ENCODE assay signal across 8 cellular contexts in genomic region chr5:90802695-90803317, GRCh38.
DNase-seq lines count a peak whose midpoint lies in the region; ATAC-seq, FAIRE-seq and TF ChIP-seq lines count a peak whose summit lies in the region.

No MANE protein-coding gene starts in this region.

- ATAC-seq in GM18511 (IDR thresholded peaks at IDR 0.05; ENCODE audit: unreplicated experiment) (peak; percentile 91), HG02981 (IDR thresholded peaks at IDR 0.05; ENCODE audit: unreplicated experiment) (peak; percentile 91), mucosa of descending colon (peak; percentile 73)

- intact Hi-C loops in mucosa of descending colon (cut with DNase I, micrococcal nuclease), result no loop called here
- intact Hi-C loops in activated T-helper 1 cell treated with anti-CD3 and anti-CD28 coated beads, Interleukin-12 subunit alpha, Interleukin-12 subunit beta, Interleukin-2, Interleukin-4 antibody, amounts not matched to agents 30 ng/mL and 10 ng/mL and 1 ng/mL, durations not matched to agents 14 hours and 24 hours and 36 hours (cut with micrococcal nuclease), result loop anchor here (1.0 kb wide), 1 partner anchor 616 kb away; no protein-coding TSS in a partner anchor

- no peaks in the 10 kb centered on the region for H3K36me3 ChIP-seq in mucosa of descending colon (ENCODE audit: low read depth)

- no peak overlapping the region for H3K4me3 ChIP-seq in mucosa of descending colon

- no peak for FAIRE-seq in D721Med (lab: Jason Lieb, UNC)

- H3K4me1 ChIP-seq in mucosa of descending colon (ENCODE audit: low read depth), result no peaks in the 10 kb centered on the region

- H3K9me3 ChIP-seq in mucosa of descending colon, result no peaks in the 10 kb centered on the region

- peaks cover 24% of the 10 kb centered on the region for H3K9me3 Mint-ChIP-seq in chondrocyte (ENCODE audit: low read depth)
- H3K9me3 Mint-ChIP-seq in activated T-helper 1 cell treated with anti-CD3 and anti-CD28 coated beads, Interleukin-12 subunit alpha, Interleukin-12 subunit beta, Interleukin-2, Interleukin-4 antibody, amounts not matched to agents 30 ng/mL and 10 ng/mL and 1 ng/mL, durations not matched to agents 14 hours and 24 hours and 36 hours, result no peaks in the 10 kb centered on the region

- H3K36me3 Mint-ChIP-seq in chondrocyte (ENCODE audit: low read depth), result no peaks in the 10 kb centered on the region
- no peaks in the 10 kb centered on the region for H3K36me3 Mint-ChIP-seq in activated T-helper 1 cell treated with anti-CD3 and anti-CD28 coated beads, Interleukin-12 subunit alpha, Interleukin-12 subunit beta, Interleukin-2, Interleukin-4 antibody, amounts not matched to agents 30 ng/mL and 10 ng/mL and 1 ng/mL, durations not matched to agents 14 hours and 24 hours and 36 hours (ENCODE audit: low read depth)

- no peak overlapping the region for H3K27ac Mint-ChIP-seq in chondrocyte (ENCODE audit: unreplicated experiment)
- H3K27ac Mint-ChIP-seq in activated T-helper 1 cell treated with anti-CD3 and anti-CD28 coated beads, Interleukin-12 subunit alpha, Interleukin-12 subunit beta, Interleukin-2, Interleukin-4 antibody, amounts not matched to agents 30 ng/mL and 10 ng/mL and 1 ng/mL, durations not matched to agents 14 hours and 24 hours and 36 hours, result no peak overlapping the region

- H3K4me3 Mint-ChIP-seq in chondrocyte (ENCODE audit: unreplicated experiment), result no peak overlapping the region
- no peak overlapping the region for H3K4me3 Mint-ChIP-seq in activated T-helper 1 cell treated with anti-CD3 and anti-CD28 coated beads, Interleukin-12 subunit alpha, Interleukin-12 subunit beta, Interleukin-2, Interleukin-4 antibody, amounts not matched to agents 30 ng/mL and 10 ng/mL and 1 ng/mL, durations not matched to agents 14 hours and 24 hours and 36 hours

- DNase-seq in D721Med (ENCODE audit: insufficient read length, low spot score) (no peak), NCI-H460 (ENCODE audit: extremely low read depth, low read depth) (peak; percentile 43), chondrocyte (ENCODE audit: low spot score) (no peak), mucosa of descending colon (peak in 1 of 3 donors; percentile 34)
- DNase-seq in central memory CD4-positive, alpha-beta T cell, result no peak
- no peak for DNase-seq in activated T-helper 1 cell treated with anti-CD3 and anti-CD28 coated beads, Interleukin-12 subunit alpha, Interleukin-12 subunit beta, Interleukin-2, Interleukin-4 antibody, amounts not matched to agents 30 ng/mL and 10 ng/mL and 1 ng/mL, durations not matched to agents 14 hours and 24 hours and 36 hours (ENCODE audit: low spot score)

- peaks cover 6% of the 10 kb centered on the region for H3K27me3 Mint-ChIP-seq in chondrocyte (ENCODE audit: low read depth)
- H3K27me3 Mint-ChIP-seq in activated T-helper 1 cell treated with anti-CD3 and anti-CD28 coated beads, Interleukin-12 subunit alpha, Interleukin-12 subunit beta, Interleukin-2, Interleukin-4 antibody, amounts not matched to agents 30 ng/mL and 10 ng/mL and 1 ng/mL, durations not matched to agents 14 hours and 24 hours and 36 hours (ENCODE audit: insufficient read depth), result peaks cover 3% of the 10 kb centered on the region

- H3K4me1 Mint-ChIP-seq in chondrocyte (ENCODE audit: low read depth), result no peaks in the 10 kb centered on the region
- no peaks in the 10 kb centered on the region for H3K4me1 Mint-ChIP-seq in activated T-helper 1 cell treated with anti-CD3 and anti-CD28 coated beads, Interleukin-12 subunit alpha, Interleukin-12 subunit beta, Interleukin-2, Interleukin-4 antibody, amounts not matched to agents 30 ng/mL and 10 ng/mL and 1 ng/mL, durations not matched to agents 14 hours and 24 hours and 36 hours (ENCODE audit: low read depth)

- TF ChIP-seq CTCF in D721Med (IDR thresholded peaks at IDR 0.05; ENCODE audit: insufficient read depth, missing control alignments) (peak; percentile 80), chondrocyte (IDR thresholded peaks at IDR 0.05) (peak; percentile 87), mucosa of descending colon (IDR thresholded peaks at IDR 0.05) (peak; percentile 52)
